10 cellular contexts compared by ENCODE assay signal in the genomic region with DNA sequence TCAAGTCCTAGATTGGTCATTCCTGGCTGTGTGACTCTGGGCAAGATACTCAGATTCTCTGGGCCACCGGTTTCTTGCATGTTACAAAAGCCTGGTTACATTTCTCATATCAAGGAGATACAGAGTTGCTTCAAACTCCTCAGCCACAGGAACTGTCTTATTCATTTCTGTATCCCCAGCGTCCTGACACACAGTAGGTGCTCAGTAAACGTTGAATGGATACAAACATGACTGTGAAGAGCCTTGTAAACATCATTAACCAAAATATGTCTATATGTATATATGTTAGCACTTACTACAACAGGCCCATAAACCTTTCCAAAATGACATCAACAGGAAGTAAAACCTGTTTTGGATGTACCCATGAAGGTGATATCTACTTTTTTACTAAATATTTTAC. TPM values are rescaled to one million over a fixed set of nuclear protein-coding genes. Genes with fewer than 3 reads are reported as not detected.
DNase-seq lines count a peak whose midpoint lies in the region; ATAC-seq and TF ChIP-seq lines count a peak whose summit lies in the region.
"Had no signal": no experiment of that assay in that cellular context is flagged by ENCODE, and none has a peak within 500 bp of the region (broad histone marks: within the 10 kb centered on the region; RNA-seq: fewer than 3 reads in every experiment).

No MANE protein-coding gene starts in this region.

- H3K4me3 Mint-ChIP-seq in endothelial cell (ENCODE audit: unreplicated experiment) (peak overlapping the region; percentile 45), progenitor cell of endocrine pancreas (ENCODE audit: low read depth) (peak overlapping the region; percentile 72)

- H4K20me1 ChIP-seq in DOHH2 (ENCODE audit: control insufficient read depth, insufficient read depth, low read depth, low read length), result no peaks in the 10 kb centered on the region

- no peaks in the 10 kb centered on the region for H3K9me3 ChIP-seq in DOHH2 (ENCODE audit: control insufficient read depth, insufficient read depth, low read length)

- H3K27me3 ChIP-seq in DOHH2 (ENCODE audit: control insufficient read depth, low read length), result no peaks in the 10 kb centered on the region

- peaks cover 18% of the 10 kb centered on the region for H3K4me1 ChIP-seq in DOHH2 (ENCODE audit: control insufficient read depth, low read length)

- peaks cover 11% of the 10 kb centered on the region for H3F3A ChIP-seq in DOHH2 (ENCODE audit: control insufficient read depth, insufficient read depth)

- CTCF ChIA-PET in RWPE1 (lab: Yijun Ruan, JAX), result no interaction called here

- no peaks in the 10 kb centered on the region for H3K9me3 Mint-ChIP-seq in endothelial cell (ENCODE audit: unreplicated experiment)
- no peaks in the 10 kb centered on the region for H3K9me3 Mint-ChIP-seq in progenitor cell of endocrine pancreas (ENCODE audit: low read depth)

- no peaks in the 10 kb centered on the region for H3K9me2 ChIP-seq in DOHH2 (replicated peaks; ENCODE audit: control insufficient read depth, low read length)

- H3K4me1 Mint-ChIP-seq in endothelial cell (ENCODE audit: unreplicated experiment), result peaks cover 4% of the 10 kb centered on the region
- H3K4me1 Mint-ChIP-seq in progenitor cell of endocrine pancreas (ENCODE audit: low read depth), result no peaks in the 10 kb centered on the region

- H3K36me3 Mint-ChIP-seq in endothelial cell (ENCODE audit: low read depth, unreplicated experiment) (peaks cover 13% of the 10 kb centered on the region), progenitor cell of endocrine pancreas (ENCODE audit: insufficient read depth) (peaks cover 2% of the 10 kb centered on the region)

- peaks cover 7% of the 10 kb centered on the region for H3K79me2 ChIP-seq in DOHH2 (ENCODE audit: control insufficient read depth, low read length)

- ATAC-seq in HG02798 (IDR thresholded peaks at IDR 0.05; ENCODE audit: poor library complexity, unreplicated experiment), result no peak

- peaks cover 5% of the 10 kb centered on the region; the same call in 1 of the 2 replicates for H3K36me3 ChIP-seq in DOHH2 (ENCODE audit: control insufficient read depth, low read length)

- H3K27ac ChIP-seq in DOHH2 (ENCODE audit: low read depth, low read length) (no peak overlapping the region), RWPE1 (peak overlapping the region; percentile 99), substantia nigra (ENCODE audit: low read depth, low read length, poor library complexity, severe bottlenecking) (no peak overlapping the region)

- DNase-seq in RWPE1 (ENCODE audit: low spot score), result no peak
- DNase-seq in endothelial cell (ENCODE audit: low spot score), result no peak
- DNase-seq in progenitor cell of endocrine pancreas (ENCODE audit: low spot score, unreplicated experiment), result no peak
- DNase-seq in stimulated activated CD4-positive, alpha-beta T cell treated with anti-CD3 and anti-CD28 coated beads, Interleukin-1b, Interleukin-23, amount 100 ng/mL, for 48 hours, result no peak
- no peak for DNase-seq in activated effector memory CD4-positive, alpha-beta T cell treated with anti-CD3 and anti-CD28 coated beads, Interleukin-2, amount 50 U/mL, for 16 hours
- DNase-seq in substantia nigra (lab: John Stamatoyannopoulos, UW), result no peak
- DNase-seq: NCI-H1048, SHP77 had no signal

- POLR2A ChIA-PET in RWPE1 (lab: Yijun Ruan, JAX; ENCODE audit: low non-redundant PET), result interaction anchor here (0.6 kb wide), 1 partner anchor 236 kb away, joined by 5 read pairs; no protein-coding TSS in a partner anchor

- TF ChIP-seq CTCF in DOHH2 (IDR thresholded peaks at IDR 0.05; ENCODE audit: low read depth, low read length, poor library complexity, severe bottlenecking), result no peak
- TF ChIP-seq CTCF in RWPE1 (conservative IDR thresholded peaks at IDR 0.05; ENCODE audit: low read depth), result no peak
- TF ChIP-seq CTCF in endothelial cell (IDR thresholded peaks at IDR 0.05; ENCODE audit: unreplicated experiment), result no peak
- no peak for TF ChIP-seq CTCF in progenitor cell of endocrine pancreas (IDR thresholded peaks at IDR 0.05; ENCODE audit: unreplicated experiment)

- H3K27ac Mint-ChIP-seq in endothelial cell (ENCODE audit: unreplicated experiment) (no peak overlapping the region), progenitor cell of endocrine pancreas (no peak overlapping the region)

- no peak overlapping the region for H3K4me3 ChIP-seq in DOHH2 (ENCODE audit: low read length)

- H3K27me3 Mint-ChIP-seq in endothelial cell (ENCODE audit: unreplicated experiment) (peaks cover 11% of the 10 kb centered on the region), progenitor cell of endocrine pancreas (no peaks in the 10 kb centered on the region)

- H3K4me2 ChIP-seq in DOHH2 (ENCODE audit: low read length), result peak overlapping the region; percentile 91

RNA-seq across cellular contexts. Expression of a gene that starts 1.6 kb away (rescaled TPM):
- total RNA-seq in endothelial cell (ENCODE audit: unreplicated experiment), result 35.2 TPM
- total RNA-seq in progenitor cell of endocrine pancreas, result 27.9 and 29.1 TPM in 2 replicates

RNA-seq across cellular contexts. Expression of a gene that starts 26.2 kb away (rescaled TPM):
- 88.3 TPM for total RNA-seq in endothelial cell (ENCODE audit: unreplicated experiment)
- 88.0 and 96.8 TPM in 2 replicates for total RNA-seq in progenitor cell of endocrine pancreas

RNA-seq across cellular contexts. Expression of a gene that starts 26.3 kb away (rescaled TPM):
- total RNA-seq in endothelial cell (ENCODE audit: unreplicated experiment) (11.9 TPM), progenitor cell of endocrine pancreas (21.9 and 26.4 TPM in 2 replicates)

RNA-seq across cellular contexts. Expression of a gene that starts 33.5 kb away (rescaled TPM):
- total RNA-seq in endothelial cell (ENCODE audit: unreplicated experiment), result 40.6 TPM
- total RNA-seq in progenitor cell of endocrine pancreas, result 53.6 and 54.6 TPM in 2 replicates

RNA-seq across cellular contexts. Expression of a gene that starts 49.4 kb away (rescaled TPM):
- total RNA-seq in endothelial cell (ENCODE audit: unreplicated experiment), result 14.5 TPM
- 24.5 and 29.5 TPM in 2 replicates for total RNA-seq in progenitor cell of endocrine pancreas
